1 cellular context compared by ENCODE assay signal in the genomic region with DNA sequence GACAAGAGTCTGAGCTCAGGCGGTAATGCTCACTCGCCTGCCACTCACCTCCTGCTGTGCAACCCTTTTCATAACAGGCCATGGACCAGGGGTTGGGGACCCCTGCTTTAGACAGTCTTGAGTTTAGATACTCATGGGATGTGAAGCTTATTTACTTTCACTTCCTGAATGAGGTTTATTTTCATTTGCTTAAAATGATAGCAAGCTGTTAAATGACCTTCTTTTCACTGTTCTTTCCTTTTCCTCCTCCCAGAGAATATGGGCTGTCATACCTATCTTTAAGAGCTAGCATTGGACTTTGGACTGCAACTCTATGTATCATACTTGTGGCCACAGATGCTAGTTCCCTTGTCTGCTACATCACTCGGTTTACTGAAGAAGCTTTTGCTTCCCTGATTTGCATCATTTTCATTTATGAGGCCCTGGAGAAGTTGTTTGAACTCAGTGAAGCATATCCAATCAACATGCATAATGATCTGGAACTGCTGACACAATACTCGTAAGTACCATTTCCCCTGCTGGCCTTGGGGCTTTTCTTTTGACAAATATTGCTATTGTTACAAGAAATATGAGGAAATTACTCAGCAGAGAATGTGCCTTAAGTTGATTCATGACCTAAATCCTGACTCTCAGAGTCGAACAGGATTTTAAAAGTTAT.
A peak's percentile ranks its signal among the peaks of the same experiment; 100 is the strongest.
TF ChIP-seq lines count a peak whose summit lies in the region.

No MANE protein-coding gene starts in this region.

TF ChIP-seq in GM12878, 131 proteins besides CTCF, POLR2A, EP300 and RAD21 (continued from another document and continues in another):
- TF ChIP-seq, protein P1, sequence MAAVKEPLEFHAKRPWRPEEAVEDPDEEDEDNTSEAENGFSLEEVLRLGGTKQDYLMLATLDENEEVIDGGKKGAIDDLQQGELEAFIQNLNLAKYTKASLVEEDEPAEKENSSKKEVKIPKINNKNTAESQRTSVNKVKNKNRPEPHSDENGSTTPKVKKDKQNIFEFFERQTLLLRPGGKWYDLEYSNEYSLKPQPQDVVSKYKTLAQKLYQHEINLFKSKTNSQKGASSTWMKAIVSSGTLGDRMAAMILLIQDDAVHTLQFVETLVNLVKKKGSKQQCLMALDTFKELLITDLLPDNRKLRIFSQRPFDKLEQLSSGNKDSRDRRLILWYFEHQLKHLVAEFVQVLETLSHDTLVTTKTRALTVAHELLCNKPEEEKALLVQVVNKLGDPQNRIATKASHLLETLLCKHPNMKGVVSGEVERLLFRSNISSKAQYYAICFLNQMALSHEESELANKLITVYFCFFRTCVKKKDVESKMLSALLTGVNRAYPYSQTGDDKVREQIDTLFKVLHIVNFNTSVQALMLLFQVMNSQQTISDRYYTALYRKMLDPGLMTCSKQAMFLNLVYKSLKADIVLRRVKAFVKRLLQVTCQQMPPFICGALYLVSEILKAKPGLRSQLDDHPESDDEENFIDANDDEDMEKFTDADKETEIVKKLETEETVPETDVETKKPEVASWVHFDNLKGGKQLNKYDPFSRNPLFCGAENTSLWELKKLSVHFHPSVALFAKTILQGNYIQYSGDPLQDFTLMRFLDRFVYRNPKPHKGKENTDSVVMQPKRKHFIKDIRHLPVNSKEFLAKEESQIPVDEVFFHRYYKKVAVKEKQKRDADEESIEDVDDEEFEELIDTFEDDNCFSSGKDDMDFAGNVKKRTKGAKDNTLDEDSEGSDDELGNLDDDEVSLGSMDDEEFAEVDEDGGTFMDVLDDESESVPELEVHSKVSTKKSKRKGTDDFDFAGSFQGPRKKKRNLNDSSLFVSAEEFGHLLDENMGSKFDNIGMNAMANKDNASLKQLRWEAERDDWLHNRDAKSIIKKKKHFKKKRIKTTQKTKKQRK (IDR thresholded peaks at IDR 0.05; ENCODE audit: low read depth, low read length) = no peak
- no peak for TF ChIP-seq CHD4 (IDR thresholded peaks at IDR 0.05)
- TF ChIP-seq, protein P2, sequence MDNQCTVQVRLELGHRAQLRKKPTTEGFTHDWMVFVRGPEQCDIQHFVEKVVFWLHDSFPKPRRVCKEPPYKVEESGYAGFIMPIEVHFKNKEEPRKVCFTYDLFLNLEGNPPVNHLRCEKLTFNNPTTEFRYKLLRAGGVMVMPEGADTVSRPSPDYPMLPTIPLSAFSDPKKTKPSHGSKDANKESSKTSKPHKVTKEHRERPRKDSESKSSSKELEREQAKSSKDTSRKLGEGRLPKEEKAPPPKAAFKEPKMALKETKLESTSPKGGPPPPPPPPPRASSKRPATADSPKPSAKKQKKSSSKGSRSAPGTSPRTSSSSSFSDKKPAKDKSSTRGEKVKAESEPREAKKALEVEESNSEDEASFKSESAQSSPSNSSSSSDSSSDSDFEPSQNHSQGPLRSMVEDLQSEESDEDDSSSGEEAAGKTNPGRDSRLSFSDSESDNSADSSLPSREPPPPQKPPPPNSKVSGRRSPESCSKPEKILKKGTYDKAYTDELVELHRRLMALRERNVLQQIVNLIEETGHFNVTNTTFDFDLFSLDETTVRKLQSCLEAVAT (IDR thresholded peaks at IDR 0.05) = no peak; the same call in none of the 2 replicates
- no peak for TF ChIP-seq POLR2AphosphoS5 (IDR thresholded peaks at IDR 0.05; ENCODE audit: low read length)
- TF ChIP-seq SMAD1 (IDR thresholded peaks at IDR 0.05; ENCODE audit: low read depth, partially characterized antibody) = no peak
- TF ChIP-seq BACH1 (IDR thresholded peaks at IDR 0.05; ENCODE audit: borderline replicate concordance) = no peak
- TF ChIP-seq MYB (IDR thresholded peaks at IDR 0.05; ENCODE audit: borderline replicate concordance, low read depth, low read length) = no peak
- no peak for TF ChIP-seq KAT2A (conservative IDR thresholded peaks at IDR 0.05; ENCODE audit: control insufficient read depth, low read depth, low read length)
- TF ChIP-seq LARP7 (IDR thresholded peaks at IDR 0.05) = 0 out of 2 replicates have a peak, but pooled peaks have one; percentile 36
- TF ChIP-seq, protein P3, sequence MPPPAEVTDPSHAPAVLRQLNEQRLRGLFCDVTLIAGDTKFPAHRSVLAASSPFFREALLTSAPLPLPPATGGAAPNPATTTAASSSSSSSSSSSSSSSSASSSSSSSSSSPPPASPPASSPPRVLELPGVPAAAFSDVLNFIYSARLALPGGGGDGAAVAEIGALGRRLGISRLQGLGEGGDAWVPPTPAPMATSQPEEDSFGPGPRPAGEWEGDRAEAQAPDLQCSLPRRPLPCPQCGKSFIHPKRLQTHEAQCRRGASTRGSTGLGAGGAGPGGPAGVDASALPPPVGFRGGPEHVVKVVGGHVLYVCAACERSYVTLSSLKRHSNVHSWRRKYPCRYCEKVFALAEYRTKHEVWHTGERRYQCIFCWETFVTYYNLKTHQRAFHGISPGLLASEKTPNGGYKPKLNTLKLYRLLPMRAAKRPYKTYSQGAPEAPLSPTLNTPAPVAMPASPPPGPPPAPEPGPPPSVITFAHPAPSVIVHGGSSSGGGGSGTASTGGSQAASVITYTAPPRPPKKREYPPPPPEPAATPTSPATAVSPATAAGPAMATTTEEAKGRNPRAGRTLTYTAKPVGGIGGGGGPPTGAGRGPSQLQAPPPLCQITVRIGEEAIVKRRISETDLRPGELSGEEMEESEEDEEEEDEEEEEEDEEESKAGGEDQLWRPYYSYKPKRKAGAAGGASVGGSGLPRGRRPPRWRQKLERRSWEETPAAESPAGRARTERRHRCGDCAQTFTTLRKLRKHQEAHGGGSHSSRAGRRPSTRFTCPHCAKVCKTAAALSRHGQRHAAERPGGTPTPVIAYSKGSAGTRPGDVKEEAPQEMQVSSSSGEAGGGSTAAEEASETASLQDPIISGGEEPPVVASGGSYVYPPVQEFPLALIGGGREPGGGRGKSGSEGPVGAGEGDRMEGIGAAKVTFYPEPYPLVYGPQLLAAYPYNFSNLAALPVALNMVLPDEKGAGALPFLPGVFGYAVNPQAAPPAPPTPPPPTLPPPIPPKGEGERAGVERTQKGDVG (CRISPR knock-in tag; IDR thresholded peaks at IDR 0.05) = no peak
- TF ChIP-seq, protein P4, sequence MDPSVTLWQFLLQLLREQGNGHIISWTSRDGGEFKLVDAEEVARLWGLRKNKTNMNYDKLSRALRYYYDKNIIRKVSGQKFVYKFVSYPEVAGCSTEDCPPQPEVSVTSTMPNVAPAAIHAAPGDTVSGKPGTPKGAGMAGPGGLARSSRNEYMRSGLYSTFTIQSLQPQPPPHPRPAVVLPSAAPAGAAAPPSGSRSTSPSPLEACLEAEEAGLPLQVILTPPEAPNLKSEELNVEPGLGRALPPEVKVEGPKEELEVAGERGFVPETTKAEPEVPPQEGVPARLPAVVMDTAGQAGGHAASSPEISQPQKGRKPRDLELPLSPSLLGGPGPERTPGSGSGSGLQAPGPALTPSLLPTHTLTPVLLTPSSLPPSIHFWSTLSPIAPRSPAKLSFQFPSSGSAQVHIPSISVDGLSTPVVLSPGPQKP (IDR thresholded peaks at IDR 0.05; ENCODE audit: low read depth, low read length) = no peak
- TF ChIP-seq, protein P5, sequence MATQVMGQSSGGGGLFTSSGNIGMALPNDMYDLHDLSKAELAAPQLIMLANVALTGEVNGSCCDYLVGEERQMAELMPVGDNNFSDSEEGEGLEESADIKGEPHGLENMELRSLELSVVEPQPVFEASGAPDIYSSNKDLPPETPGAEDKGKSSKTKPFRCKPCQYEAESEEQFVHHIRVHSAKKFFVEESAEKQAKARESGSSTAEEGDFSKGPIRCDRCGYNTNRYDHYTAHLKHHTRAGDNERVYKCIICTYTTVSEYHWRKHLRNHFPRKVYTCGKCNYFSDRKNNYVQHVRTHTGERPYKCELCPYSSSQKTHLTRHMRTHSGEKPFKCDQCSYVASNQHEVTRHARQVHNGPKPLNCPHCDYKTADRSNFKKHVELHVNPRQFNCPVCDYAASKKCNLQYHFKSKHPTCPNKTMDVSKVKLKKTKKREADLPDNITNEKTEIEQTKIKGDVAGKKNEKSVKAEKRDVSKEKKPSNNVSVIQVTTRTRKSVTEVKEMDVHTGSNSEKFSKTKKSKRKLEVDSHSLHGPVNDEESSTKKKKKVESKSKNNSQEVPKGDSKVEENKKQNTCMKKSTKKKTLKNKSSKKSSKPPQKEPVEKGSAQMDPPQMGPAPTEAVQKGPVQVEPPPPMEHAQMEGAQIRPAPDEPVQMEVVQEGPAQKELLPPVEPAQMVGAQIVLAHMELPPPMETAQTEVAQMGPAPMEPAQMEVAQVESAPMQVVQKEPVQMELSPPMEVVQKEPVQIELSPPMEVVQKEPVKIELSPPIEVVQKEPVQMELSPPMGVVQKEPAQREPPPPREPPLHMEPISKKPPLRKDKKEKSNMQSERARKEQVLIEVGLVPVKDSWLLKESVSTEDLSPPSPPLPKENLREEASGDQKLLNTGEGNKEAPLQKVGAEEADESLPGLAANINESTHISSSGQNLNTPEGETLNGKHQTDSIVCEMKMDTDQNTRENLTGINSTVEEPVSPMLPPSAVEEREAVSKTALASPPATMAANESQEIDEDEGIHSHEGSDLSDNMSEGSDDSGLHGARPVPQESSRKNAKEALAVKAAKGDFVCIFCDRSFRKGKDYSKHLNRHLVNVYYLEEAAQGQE (IDR thresholded peaks at IDR 0.05; ENCODE audit: low read depth, low read length) = no peak
- peak; percentile 54 for TF ChIP-seq MEF2B (IDR thresholded peaks at IDR 0.05; ENCODE audit: partially characterized antibody, poor library complexity, severe bottlenecking)
- peak in 1 of 2 experiments; percentile 45; a peak in 1 of 4 replicates for TF ChIP-seq ETV6 (conservative IDR thresholded peaks at IDR 0.05 in 1 of 2, IDR thresholded peaks at IDR 0.05 in 1 of 2; ENCODE audit: borderline replicate concordance in 1 of 2, low read depth in 1 of 2)
- no peak for TF ChIP-seq HDGF (IDR thresholded peaks at IDR 0.05)
- no peak; the same call in 1 of the 2 replicates for TF ChIP-seq MXI1 (IDR thresholded peaks at IDR 0.05; ENCODE audit: low read depth, low read length)
- TF ChIP-seq POU2F2 (IDR thresholded peaks at IDR 0.05; ENCODE audit: borderline replicate concordance, low read depth, low read length) = peak; percentile 97; the same call in 2 of the 3 replicates
- TF ChIP-seq RB1 (IDR thresholded peaks at IDR 0.05; ENCODE audit: borderline replicate concordance) = no peak
- TF ChIP-seq, protein P6, sequence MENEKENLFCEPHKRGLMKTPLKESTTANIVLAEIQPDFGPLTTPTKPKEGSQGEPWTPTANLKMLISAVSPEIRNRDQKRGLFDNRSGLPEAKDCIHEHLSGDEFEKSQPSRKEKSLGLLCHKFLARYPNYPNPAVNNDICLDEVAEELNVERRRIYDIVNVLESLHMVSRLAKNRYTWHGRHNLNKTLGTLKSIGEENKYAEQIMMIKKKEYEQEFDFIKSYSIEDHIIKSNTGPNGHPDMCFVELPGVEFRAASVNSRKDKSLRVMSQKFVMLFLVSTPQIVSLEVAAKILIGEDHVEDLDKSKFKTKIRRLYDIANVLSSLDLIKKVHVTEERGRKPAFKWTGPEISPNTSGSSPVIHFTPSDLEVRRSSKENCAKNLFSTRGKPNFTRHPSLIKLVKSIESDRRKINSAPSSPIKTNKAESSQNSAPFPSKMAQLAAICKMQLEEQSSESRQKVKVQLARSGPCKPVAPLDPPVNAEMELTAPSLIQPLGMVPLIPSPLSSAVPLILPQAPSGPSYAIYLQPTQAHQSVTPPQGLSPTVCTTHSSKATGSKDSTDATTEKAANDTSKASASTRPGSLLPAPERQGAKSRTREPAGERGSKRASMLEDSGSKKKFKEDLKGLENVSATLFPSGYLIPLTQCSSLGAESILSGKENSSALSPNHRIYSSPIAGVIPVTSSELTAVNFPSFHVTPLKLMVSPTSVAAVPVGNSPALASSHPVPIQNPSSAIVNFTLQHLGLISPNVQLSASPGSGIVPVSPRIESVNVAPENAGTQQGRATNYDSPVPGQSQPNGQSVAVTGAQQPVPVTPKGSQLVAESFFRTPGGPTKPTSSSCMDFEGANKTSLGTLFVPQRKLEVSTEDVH (IDR thresholded peaks at IDR 0.05; ENCODE audit: low read depth, partially characterized antibody) = no peak
- no peak for TF ChIP-seq NR2C2 (IDR thresholded peaks at IDR 0.05; ENCODE audit: borderline replicate concordance, control insufficient read depth, insufficient read length, low read depth)
- peak; percentile 93 for TF ChIP-seq ATF7 (IDR thresholded peaks at IDR 0.05; ENCODE audit: low read depth)
- TF ChIP-seq NR2C1 (IDR thresholded peaks at IDR 0.05) = no peak
- TF ChIP-seq PAX5 (IDR thresholded peaks at IDR 0.05; ENCODE audit: borderline replicate concordance, low read depth, low read length) = peak; percentile 78; the same call in 1 of the 2 replicates
- no peak for TF ChIP-seq SUPT20H (IDR thresholded peaks at IDR 0.05; ENCODE audit: borderline replicate concordance, control insufficient read depth, low read depth, low read length)
- TF ChIP-seq, protein P7, sequence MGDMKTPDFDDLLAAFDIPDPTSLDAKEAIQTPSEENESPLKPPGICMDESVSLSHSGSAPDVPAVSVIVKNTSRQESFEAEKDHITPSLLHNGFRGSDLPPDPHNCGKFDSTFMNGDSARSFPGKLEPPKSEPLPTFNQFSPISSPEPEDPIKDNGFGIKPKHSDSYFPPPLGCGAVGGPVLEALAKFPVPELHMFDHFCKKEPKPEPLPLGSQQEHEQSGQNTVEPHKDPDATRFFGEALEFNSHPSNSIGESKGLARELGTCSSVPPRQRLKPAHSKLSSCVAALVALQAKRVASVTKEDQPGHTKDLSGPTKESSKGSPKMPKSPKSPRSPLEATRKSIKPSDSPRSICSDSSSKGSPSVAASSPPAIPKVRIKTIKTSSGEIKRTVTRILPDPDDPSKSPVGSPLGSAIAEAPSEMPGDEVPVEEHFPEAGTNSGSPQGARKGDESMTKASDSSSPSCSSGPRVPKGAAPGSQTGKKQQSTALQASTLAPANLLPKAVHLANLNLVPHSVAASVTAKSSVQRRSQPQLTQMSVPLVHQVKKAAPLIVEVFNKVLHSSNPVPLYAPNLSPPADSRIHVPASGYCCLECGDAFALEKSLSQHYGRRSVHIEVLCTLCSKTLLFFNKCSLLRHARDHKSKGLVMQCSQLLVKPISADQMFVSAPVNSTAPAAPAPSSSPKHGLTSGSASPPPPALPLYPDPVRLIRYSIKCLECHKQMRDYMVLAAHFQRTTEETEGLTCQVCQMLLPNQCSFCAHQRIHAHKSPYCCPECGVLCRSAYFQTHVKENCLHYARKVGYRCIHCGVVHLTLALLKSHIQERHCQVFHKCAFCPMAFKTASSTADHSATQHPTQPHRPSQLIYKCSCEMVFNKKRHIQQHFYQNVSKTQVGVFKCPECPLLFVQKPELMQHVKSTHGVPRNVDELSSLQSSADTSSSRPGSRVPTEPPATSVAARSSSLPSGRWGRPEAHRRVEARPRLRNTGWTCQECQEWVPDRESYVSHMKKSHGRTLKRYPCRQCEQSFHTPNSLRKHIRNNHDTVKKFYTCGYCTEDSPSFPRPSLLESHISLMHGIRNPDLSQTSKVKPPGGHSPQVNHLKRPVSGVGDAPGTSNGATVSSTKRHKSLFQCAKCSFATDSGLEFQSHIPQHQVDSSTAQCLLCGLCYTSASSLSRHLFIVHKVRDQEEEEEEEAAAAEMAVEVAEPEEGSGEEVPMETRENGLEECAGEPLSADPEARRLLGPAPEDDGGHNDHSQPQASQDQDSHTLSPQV (IDR thresholded peaks at IDR 0.05) = no peak
- TF ChIP-seq, protein P8, sequence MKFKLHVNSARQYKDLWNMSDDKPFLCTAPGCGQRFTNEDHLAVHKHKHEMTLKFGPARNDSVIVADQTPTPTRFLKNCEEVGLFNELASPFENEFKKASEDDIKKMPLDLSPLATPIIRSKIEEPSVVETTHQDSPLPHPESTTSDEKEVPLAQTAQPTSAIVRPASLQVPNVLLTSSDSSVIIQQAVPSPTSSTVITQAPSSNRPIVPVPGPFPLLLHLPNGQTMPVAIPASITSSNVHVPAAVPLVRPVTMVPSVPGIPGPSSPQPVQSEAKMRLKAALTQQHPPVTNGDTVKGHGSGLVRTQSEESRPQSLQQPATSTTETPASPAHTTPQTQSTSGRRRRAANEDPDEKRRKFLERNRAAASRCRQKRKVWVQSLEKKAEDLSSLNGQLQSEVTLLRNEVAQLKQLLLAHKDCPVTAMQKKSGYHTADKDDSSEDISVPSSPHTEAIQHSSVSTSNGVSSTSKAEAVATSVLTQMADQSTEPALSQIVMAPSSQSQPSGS (IDR thresholded peaks at IDR 0.05; ENCODE audit: low read length) = no peak
- TF ChIP-seq, protein P9, sequence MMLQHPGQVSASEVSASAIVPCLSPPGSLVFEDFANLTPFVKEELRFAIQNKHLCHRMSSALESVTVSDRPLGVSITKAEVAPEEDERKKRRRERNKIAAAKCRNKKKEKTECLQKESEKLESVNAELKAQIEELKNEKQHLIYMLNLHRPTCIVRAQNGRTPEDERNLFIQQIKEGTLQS (IDR thresholded peaks at IDR 0.05; ENCODE audit: borderline replicate concordance, extremely low read depth, low read depth, low read length) = no peak
